ENCODE assay signal across 13 cellular contexts in the genomic region with DNA sequence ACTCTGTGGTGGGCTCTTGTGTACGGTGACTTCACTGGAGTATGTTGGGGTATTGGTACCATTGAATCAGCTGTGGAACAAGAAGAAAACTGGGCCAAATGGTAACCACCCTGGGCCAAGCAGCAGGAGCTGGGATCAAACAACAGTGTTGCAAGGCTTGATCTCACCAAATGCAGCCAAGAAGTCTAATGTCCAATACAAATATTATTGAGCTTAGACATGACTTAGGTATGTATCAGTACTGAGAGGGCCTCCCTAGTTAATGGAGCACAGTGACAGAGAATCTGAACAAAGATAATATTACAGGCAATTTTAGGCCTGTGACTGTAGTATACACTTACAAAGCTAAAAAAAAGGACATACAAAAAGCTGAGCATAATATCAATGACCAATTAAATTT.
"Had no signal": no experiment of that assay in that cellular context is flagged by ENCODE, and none has a peak within 500 bp of the region (broad histone marks: within the 10 kb centered on the region; RNA-seq: fewer than 3 reads in every experiment).

No MANE protein-coding gene starts in this region.

- DNase-seq: activated CD4-positive, alpha-beta T cell treated with anti-CD3 and anti-CD28 coated beads, Interleukin-2, amount 50 U/mL, for 1 hour; activated CD8-positive, alpha-beta memory T cell treated with anti-CD3 and anti-CD28 coated beads for 24 hours; activated naive CD8-positive, alpha-beta T cell treated with anti-CD3 and anti-CD28 coated beads for 36 hours; anterior cingulate cortex; dermis blood vessel endothelial cell; effector memory CD8-positive, alpha-beta T cell; left lung; mammary epithelial cell; naive B cell had no signal

- ATAC-seq: activated CD4-positive, CD25-positive, alpha-beta regulatory T cell treated with anti-CD3 and anti-CD28 coated beads, Interleukin-2, amount 50 U/mL, for 24 hours; effector memory CD8-positive, alpha-beta T cell; left lung; stimulated activated effector memory CD8-positive, alpha-beta T cell treated with anti-CD3 and anti-CD28 coated beads, Interleukin-12 subunit alpha, Interleukin-12 subunit beta, amount 100 ng/mL, for 72 hours had no signal

- H3K27ac Mint-ChIP-seq: activated naive CD8-positive, alpha-beta T cell treated with anti-CD3 and anti-CD28 coated beads for 36 hours; effector memory CD8-positive, alpha-beta T cell; naive B cell; stimulated activated effector memory CD8-positive, alpha-beta T cell treated with anti-CD3 and anti-CD28 coated beads, Interleukin-12 subunit alpha, Interleukin-12 subunit beta, amount 100 ng/mL, for 72 hours had no signal

- H3K4me1 Mint-ChIP-seq: activated naive CD8-positive, alpha-beta T cell treated with anti-CD3 and anti-CD28 coated beads for 36 hours; naive B cell; stimulated activated effector memory CD8-positive, alpha-beta T cell treated with anti-CD3 and anti-CD28 coated beads, Interleukin-12 subunit alpha, Interleukin-12 subunit beta, amount 100 ng/mL, for 72 hours had no signal

- H2AFZ ChIP-seq: hepatocyte, parathyroid adenoma had no signal

- H3K4me2 ChIP-seq: hepatocyte had no signal

- H3K27ac ChIP-seq: hepatocyte, left lung, parathyroid adenoma had no signal

- H3K9me3 ChIP-seq: left lung had no signal

- H3K79me2 ChIP-seq: hepatocyte, parathyroid adenoma had no signal

- H3K27me3 ChIP-seq: hepatocyte, left lung had no signal

- H3K36me3 Mint-ChIP-seq: activated naive CD8-positive, alpha-beta T cell treated with anti-CD3 and anti-CD28 coated beads for 36 hours; naive B cell; stimulated activated effector memory CD8-positive, alpha-beta T cell treated with anti-CD3 and anti-CD28 coated beads, Interleukin-12 subunit alpha, Interleukin-12 subunit beta, amount 100 ng/mL, for 72 hours had no signal

- H3K9ac ChIP-seq: parathyroid adenoma had no signal

- H3K4me3 ChIP-seq: hepatocyte, left lung had no signal

- H3K36me3 ChIP-seq: left lung had no signal

- H3K4me3 Mint-ChIP-seq: activated naive CD8-positive, alpha-beta T cell treated with anti-CD3 and anti-CD28 coated beads for 36 hours; effector memory CD8-positive, alpha-beta T cell; naive B cell; stimulated activated effector memory CD8-positive, alpha-beta T cell treated with anti-CD3 and anti-CD28 coated beads, Interleukin-12 subunit alpha, Interleukin-12 subunit beta, amount 100 ng/mL, for 72 hours had no signal

- H3K4me1 ChIP-seq: left lung, parathyroid adenoma had no signal

- H3K27me3 Mint-ChIP-seq: activated naive CD8-positive, alpha-beta T cell treated with anti-CD3 and anti-CD28 coated beads for 36 hours; effector memory CD8-positive, alpha-beta T cell; naive B cell had no signal
